23 cellular contexts compared by ENCODE assay signal in the genomic region with DNA sequence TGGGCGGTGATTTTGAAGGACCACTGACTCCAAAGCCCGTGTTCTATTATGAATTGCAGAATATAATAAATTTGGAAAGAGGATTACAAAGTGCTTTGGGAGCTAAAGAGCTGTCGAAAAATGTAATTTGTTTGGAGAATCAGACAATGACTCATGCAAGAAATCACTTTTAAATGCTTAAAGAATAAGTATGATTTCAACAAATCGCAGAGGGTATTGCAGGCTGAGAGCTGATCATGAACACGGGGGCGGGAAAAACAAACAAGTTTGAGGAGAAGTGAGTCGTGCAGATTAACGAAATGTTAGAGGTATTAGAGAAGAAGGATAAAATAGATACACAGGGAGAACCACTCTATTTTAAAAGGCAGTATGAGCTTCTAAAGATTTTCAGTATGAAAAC.
"Had no signal": no experiment of that assay in that cellular context is flagged by ENCODE, and none has a peak within 500 bp of the region (broad histone marks: within the 10 kb centered on the region; RNA-seq: fewer than 3 reads in every experiment).

No MANE protein-coding gene starts in this region.

- ATAC-seq: natural killer cell, WTC11 had no signal

- H2AFZ ChIP-seq: hepatocyte had no signal

- DNase-seq: activated gamma-delta T cell treated with Interleukin-2 at 50 U/mL for 16 hours; activated T-cell treated with anti-CD3 and anti-CD28 coated beads, Interleukin-2, amount 50 U/mL, for 1 hour; amniotic stem cell; glutamatergic neuron; immature natural killer cell; kidney glomerular epithelial cell; left ventricle myocardium inferior; natural killer cell; retina; spleen; stimulated activated CD4-positive, alpha-beta T cell treated with anti-CD3 and anti-CD28 coated beads, Interleukin-4, amount 100 ng/mL, for 1 hour; stimulated activated naive CD4-positive, alpha-beta T cell; testis; trophoblast cell; uterus had no signal

- H3K9me3 ChIP-seq: breast epithelium, left ventricle myocardium inferior, spleen, testis, uterus had no signal

- H3K79me2 ChIP-seq: hepatocyte had no signal

- H3K27me3 ChIP-seq: breast epithelium, testis, uterus had no signal

- H3K4me3 ChIP-seq: breast epithelium, coronary artery, hepatocyte, left ventricle myocardium inferior, spleen, testis, uterus had no signal

- H3K9me3 Mint-ChIP-seq: immature natural killer cell; mesothelial cell of epicardium; natural killer cell; T-helper 2 cell treated with Interferon-gamma antibody and Interleukin-4, amounts not matched to agents 5 μg/mL and 100 μg/mL, for 36 hours had no signal

- H3K27ac Mint-ChIP-seq: activated naive CD8-positive, alpha-beta T cell; immature natural killer cell; mesothelial cell of epicardium; natural killer cell; progenitor cell of endocrine pancreas; T-helper 2 cell treated with Interferon-gamma antibody and Interleukin-4, amounts not matched to agents 5 μg/mL and 100 μg/mL, for 36 hours; WTC11 had no signal

- H3K4me2 ChIP-seq: hepatocyte had no signal

- H3K36me3 ChIP-seq: breast epithelium, left ventricle myocardium inferior, spleen, uterus had no signal

- H3K36me3 Mint-ChIP-seq: activated naive CD8-positive, alpha-beta T cell; immature natural killer cell; mesothelial cell of epicardium; natural killer cell; WTC11 had no signal

- H3K27ac ChIP-seq: breast epithelium, coronary artery, hepatocyte, left ventricle myocardium inferior, spleen, testis, uterus had no signal

- H3K4me3 Mint-ChIP-seq: activated naive CD8-positive, alpha-beta T cell; immature natural killer cell; mesothelial cell of epicardium; natural killer cell; T-helper 2 cell treated with Interferon-gamma antibody and Interleukin-4, amounts not matched to agents 5 μg/mL and 100 μg/mL, for 36 hours; WTC11 had no signal

- H3K4me1 ChIP-seq: breast epithelium, testis, uterus had no signal
